Comparison of ENCODE assay signal across 1 cellular context in the genomic region with DNA sequence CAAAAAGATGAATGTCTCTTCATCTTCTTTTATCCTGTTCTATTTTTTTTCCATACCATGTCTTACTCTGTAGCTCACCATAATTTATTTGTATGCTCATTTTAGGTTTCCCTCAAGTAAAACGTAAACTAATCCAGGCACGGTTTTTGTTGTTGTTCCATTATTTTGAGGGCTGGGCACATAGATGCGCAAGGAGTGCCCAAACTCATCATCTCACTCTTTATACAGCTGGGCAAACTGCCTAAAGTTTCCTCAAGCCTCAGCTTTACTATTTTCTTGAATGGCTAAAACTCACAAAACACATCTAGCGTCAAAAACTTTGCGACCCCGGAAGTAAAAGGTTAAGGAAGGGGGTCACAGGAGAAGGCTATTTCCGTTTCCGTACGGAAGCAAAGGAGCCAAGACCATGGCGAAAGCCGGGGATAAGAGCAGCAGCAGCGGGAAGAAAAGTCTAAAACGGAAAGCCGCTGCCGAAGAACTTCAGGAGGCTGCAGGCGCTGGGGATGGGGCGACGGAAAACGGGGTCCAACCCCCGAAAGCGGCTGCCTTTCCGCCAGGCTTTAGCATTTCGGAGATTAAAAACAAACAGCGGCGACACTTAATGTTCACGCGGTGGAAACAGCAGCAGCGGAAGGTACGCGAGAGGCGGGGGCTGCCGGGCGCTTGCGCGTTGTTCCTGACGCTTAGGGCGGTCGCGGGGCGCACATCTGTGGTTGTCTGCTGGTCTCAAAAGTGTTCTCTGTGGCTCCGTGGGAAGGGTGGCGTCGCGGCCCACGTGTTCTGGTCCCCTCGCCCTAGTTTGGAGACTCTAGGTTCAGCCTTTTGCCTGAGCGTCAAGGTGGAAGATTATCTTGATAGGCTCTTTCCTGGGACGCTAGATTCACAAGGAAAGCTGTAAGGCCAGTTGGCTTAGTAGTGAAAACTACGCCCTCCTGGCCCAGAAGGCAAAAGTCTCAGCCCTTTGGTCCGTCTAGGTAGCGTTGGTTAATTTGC.
TF ChIP-seq lines count a peak whose summit lies in the region.

A gene with protein sequence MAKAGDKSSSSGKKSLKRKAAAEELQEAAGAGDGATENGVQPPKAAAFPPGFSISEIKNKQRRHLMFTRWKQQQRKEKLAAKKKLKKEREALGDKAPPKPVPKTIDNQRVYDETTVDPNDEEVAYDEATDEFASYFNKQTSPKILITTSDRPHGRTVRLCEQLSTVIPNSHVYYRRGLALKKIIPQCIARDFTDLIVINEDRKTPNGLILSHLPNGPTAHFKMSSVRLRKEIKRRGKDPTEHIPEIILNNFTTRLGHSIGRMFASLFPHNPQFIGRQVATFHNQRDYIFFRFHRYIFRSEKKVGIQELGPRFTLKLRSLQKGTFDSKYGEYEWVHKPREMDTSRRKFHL (plus strand): TSS at position 391 of the 993 bp plus-strand sequence. CDS start 16 bp downstream, at position 407.

TF ChIP-seq in GM12878, 131 proteins besides CTCF, POLR2A, EP300 and RAD21 (continued from another document and continues in another):
- TF ChIP-seq FOXM1 (IDR thresholded peaks at IDR 0.05; ENCODE audit: low read depth, low read length) (no peak; the same call in 1 of the 2 replicates), MTA2 (IDR thresholded peaks at IDR 0.05; ENCODE audit: low read depth) (peak; percentile 90), ATF7 (IDR thresholded peaks at IDR 0.05; ENCODE audit: low read depth) (peak; percentile 60), KLF5 (IDR thresholded peaks at IDR 0.05; ENCODE audit: partially characterized antibody) (peak; percentile 88), MEF2B (IDR thresholded peaks at IDR 0.05; ENCODE audit: partially characterized antibody, poor library complexity, severe bottlenecking) (peak; percentile 8), RB1 (IDR thresholded peaks at IDR 0.05; ENCODE audit: borderline replicate concordance) (no peak; the same call in 1 of the 2 replicates), IRF4 (IDR thresholded peaks at IDR 0.05; ENCODE audit: low read depth, low read length) (no peak), IKZF2 (IDR thresholded peaks at IDR 0.05) (peak; percentile 47 to 52; a peak in 3 of 4 replicates), EGR1 (IDR thresholded peaks at IDR 0.05; ENCODE audit: borderline replicate concordance in 1 of 2, low read depth in 2 of 2, low read length in 2 of 2) (0 out of 3 replicates have a peak, but pooled peaks of 1 of the 2 experiments have one; percentile 2), SIX5 (IDR thresholded peaks at IDR 0.05; ENCODE audit: low read depth, low read length, severe bottlenecking) (peak; percentile 49), SIN3A (IDR thresholded peaks at IDR 0.05; ENCODE audit: low read depth, low read length) (0 out of 2 replicates have a peak, but pooled peaks have one; percentile 38), IKZF1 (conservative IDR thresholded peaks at IDR 0.05) (peak; percentile 78), PAX8 (IDR thresholded peaks at IDR 0.05) (no peak), CREM (IDR thresholded peaks at IDR 0.05; ENCODE audit: low read depth) (peak; percentile 33; the same call in 1 of the 2 replicates), ASH2L (IDR thresholded peaks at IDR 0.05; ENCODE audit: borderline replicate concordance, low read depth) (peak; percentile 95; the same call in 1 of the 2 replicates), CBX5 (IDR thresholded peaks at IDR 0.05; ENCODE audit: low read depth) (peak; percentile 94), GATAD2B (conservative IDR thresholded peaks at IDR 0.05; ENCODE audit: low read depth) (no peak), ZNF384 (IDR thresholded peaks at IDR 0.05; ENCODE audit: borderline replicate concordance, low read depth, low read length) (no peak), TCF12 (IDR thresholded peaks at IDR 0.05; ENCODE audit: low read depth, low read length) (no peak), SRF (IDR thresholded peaks at IDR 0.05; ENCODE audit: low read depth in 2 of 2, low read length in 2 of 2) (0 out of 4 replicates have a peak, but pooled peaks of 1 of the 2 experiments have one; percentile 30), FOS (IDR thresholded peaks at IDR 0.05; ENCODE audit: borderline replicate concordance, extremely low read depth, insufficient read length) (no peak), SP1 (IDR thresholded peaks at IDR 0.05; ENCODE audit: low read depth, low read length) (no peak), CHD4 (IDR thresholded peaks at IDR 0.05) (no peak), PAX5 (IDR thresholded peaks at IDR 0.05; ENCODE audit: borderline replicate concordance, low read depth, low read length) (0 out of 2 replicates have a peak, but pooled peaks have one; percentile 58), NR2F1 (conservative IDR thresholded peaks at IDR 0.05) (peak; percentile 61), BMI1 (IDR thresholded peaks at IDR 0.05; ENCODE audit: borderline replicate concordance) (no peak), SREBF1 (IDR thresholded peaks at IDR 0.05; ENCODE audit: low read length) (peak; percentile 54; the same call in 1 of the 2 replicates), NFYA (IDR thresholded peaks at IDR 0.05; ENCODE audit: borderline replicate concordance, low read depth, low read length) (no peak), RUNX3 (IDR thresholded peaks at IDR 0.05; ENCODE audit: low read length) (peak; percentile 68), EZH2 (IDR thresholded peaks at IDR 0.05; ENCODE audit: borderline replicate concordance, control insufficient read depth, low read depth, low read length) (no peak)
- TF ChIP-seq, protein P1, sequence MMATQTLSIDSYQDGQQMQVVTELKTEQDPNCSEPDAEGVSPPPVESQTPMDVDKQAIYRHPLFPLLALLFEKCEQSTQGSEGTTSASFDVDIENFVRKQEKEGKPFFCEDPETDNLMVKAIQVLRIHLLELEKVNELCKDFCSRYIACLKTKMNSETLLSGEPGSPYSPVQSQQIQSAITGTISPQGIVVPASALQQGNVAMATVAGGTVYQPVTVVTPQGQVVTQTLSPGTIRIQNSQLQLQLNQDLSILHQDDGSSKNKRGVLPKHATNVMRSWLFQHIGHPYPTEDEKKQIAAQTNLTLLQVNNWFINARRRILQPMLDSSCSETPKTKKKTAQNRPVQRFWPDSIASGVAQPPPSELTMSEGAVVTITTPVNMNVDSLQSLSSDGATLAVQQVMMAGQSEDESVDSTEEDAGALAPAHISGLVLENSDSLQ (IDR thresholded peaks at IDR 0.05) = peak; percentile 63
- TF ChIP-seq, protein P2, sequence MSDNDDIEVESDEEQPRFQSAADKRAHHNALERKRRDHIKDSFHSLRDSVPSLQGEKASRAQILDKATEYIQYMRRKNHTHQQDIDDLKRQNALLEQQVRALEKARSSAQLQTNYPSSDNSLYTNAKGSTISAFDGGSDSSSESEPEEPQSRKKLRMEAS (IDR thresholded peaks at IDR 0.05; ENCODE audit: low read depth, low read length) = peak; percentile 28; the same call in 1 of the 2 replicates
- TF ChIP-seq, protein P3, sequence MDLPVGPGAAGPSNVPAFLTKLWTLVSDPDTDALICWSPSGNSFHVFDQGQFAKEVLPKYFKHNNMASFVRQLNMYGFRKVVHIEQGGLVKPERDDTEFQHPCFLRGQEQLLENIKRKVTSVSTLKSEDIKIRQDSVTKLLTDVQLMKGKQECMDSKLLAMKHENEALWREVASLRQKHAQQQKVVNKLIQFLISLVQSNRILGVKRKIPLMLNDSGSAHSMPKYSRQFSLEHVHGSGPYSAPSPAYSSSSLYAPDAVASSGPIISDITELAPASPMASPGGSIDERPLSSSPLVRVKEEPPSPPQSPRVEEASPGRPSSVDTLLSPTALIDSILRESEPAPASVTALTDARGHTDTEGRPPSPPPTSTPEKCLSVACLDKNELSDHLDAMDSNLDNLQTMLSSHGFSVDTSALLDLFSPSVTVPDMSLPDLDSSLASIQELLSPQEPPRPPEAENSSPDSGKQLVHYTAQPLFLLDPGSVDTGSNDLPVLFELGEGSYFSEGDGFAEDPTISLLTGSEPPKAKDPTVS (IDR thresholded peaks at IDR 0.05; ENCODE audit: low read depth, low read length) = no peak
- TF ChIP-seq, protein P4, sequence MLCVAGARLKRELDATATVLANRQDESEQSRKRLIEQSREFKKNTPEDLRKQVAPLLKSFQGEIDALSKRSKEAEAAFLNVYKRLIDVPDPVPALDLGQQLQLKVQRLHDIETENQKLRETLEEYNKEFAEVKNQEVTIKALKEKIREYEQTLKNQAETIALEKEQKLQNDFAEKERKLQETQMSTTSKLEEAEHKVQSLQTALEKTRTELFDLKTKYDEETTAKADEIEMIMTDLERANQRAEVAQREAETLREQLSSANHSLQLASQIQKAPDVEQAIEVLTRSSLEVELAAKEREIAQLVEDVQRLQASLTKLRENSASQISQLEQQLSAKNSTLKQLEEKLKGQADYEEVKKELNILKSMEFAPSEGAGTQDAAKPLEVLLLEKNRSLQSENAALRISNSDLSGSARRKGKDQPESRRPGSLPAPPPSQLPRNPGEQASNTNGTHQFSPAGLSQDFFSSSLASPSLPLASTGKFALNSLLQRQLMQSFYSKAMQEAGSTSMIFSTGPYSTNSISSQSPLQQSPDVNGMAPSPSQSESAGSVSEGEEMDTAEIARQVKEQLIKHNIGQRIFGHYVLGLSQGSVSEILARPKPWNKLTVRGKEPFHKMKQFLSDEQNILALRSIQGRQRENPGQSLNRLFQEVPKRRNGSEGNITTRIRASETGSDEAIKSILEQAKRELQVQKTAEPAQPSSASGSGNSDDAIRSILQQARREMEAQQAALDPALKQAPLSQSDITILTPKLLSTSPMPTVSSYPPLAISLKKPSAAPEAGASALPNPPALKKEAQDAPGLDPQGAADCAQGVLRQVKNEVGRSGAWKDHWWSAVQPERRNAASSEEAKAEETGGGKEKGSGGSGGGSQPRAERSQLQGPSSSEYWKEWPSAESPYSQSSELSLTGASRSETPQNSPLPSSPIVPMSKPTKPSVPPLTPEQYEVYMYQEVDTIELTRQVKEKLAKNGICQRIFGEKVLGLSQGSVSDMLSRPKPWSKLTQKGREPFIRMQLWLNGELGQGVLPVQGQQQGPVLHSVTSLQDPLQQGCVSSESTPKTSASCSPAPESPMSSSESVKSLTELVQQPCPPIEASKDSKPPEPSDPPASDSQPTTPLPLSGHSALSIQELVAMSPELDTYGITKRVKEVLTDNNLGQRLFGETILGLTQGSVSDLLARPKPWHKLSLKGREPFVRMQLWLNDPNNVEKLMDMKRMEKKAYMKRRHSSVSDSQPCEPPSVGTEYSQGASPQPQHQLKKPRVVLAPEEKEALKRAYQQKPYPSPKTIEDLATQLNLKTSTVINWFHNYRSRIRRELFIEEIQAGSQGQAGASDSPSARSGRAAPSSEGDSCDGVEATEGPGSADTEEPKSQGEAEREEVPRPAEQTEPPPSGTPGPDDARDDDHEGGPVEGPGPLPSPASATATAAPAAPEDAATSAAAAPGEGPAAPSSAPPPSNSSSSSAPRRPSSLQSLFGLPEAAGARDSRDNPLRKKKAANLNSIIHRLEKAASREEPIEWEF (IDR thresholded peaks at IDR 0.05; ENCODE audit: insufficient replicate concordance, low read depth, low read length) = no peak
- TF ChIP-seq, protein P5, sequence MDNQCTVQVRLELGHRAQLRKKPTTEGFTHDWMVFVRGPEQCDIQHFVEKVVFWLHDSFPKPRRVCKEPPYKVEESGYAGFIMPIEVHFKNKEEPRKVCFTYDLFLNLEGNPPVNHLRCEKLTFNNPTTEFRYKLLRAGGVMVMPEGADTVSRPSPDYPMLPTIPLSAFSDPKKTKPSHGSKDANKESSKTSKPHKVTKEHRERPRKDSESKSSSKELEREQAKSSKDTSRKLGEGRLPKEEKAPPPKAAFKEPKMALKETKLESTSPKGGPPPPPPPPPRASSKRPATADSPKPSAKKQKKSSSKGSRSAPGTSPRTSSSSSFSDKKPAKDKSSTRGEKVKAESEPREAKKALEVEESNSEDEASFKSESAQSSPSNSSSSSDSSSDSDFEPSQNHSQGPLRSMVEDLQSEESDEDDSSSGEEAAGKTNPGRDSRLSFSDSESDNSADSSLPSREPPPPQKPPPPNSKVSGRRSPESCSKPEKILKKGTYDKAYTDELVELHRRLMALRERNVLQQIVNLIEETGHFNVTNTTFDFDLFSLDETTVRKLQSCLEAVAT (IDR thresholded peaks at IDR 0.05) = peak; percentile 99
- TF ChIP-seq, protein P6, sequence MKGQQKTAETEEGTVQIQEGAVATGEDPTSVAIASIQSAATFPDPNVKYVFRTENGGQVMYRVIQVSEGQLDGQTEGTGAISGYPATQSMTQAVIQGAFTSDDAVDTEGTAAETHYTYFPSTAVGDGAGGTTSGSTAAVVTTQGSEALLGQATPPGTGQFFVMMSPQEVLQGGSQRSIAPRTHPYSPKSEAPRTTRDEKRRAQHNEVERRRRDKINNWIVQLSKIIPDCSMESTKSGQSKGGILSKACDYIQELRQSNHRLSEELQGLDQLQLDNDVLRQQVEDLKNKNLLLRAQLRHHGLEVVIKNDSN (IDR thresholded peaks at IDR 0.05; ENCODE audit: borderline replicate concordance, extremely low read length, insufficient read depth, low read depth, low read length) = no peak
- TF ChIP-seq, protein P7, sequence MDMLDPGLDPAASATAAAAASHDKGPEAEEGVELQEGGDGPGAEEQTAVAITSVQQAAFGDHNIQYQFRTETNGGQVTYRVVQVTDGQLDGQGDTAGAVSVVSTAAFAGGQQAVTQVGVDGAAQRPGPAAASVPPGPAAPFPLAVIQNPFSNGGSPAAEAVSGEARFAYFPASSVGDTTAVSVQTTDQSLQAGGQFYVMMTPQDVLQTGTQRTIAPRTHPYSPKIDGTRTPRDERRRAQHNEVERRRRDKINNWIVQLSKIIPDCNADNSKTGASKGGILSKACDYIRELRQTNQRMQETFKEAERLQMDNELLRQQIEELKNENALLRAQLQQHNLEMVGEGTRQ (IDR thresholded peaks at IDR 0.05; ENCODE audit: borderline replicate concordance, low read depth, low read length) = no peak
- TF ChIP-seq, protein P8, sequence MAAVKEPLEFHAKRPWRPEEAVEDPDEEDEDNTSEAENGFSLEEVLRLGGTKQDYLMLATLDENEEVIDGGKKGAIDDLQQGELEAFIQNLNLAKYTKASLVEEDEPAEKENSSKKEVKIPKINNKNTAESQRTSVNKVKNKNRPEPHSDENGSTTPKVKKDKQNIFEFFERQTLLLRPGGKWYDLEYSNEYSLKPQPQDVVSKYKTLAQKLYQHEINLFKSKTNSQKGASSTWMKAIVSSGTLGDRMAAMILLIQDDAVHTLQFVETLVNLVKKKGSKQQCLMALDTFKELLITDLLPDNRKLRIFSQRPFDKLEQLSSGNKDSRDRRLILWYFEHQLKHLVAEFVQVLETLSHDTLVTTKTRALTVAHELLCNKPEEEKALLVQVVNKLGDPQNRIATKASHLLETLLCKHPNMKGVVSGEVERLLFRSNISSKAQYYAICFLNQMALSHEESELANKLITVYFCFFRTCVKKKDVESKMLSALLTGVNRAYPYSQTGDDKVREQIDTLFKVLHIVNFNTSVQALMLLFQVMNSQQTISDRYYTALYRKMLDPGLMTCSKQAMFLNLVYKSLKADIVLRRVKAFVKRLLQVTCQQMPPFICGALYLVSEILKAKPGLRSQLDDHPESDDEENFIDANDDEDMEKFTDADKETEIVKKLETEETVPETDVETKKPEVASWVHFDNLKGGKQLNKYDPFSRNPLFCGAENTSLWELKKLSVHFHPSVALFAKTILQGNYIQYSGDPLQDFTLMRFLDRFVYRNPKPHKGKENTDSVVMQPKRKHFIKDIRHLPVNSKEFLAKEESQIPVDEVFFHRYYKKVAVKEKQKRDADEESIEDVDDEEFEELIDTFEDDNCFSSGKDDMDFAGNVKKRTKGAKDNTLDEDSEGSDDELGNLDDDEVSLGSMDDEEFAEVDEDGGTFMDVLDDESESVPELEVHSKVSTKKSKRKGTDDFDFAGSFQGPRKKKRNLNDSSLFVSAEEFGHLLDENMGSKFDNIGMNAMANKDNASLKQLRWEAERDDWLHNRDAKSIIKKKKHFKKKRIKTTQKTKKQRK (IDR thresholded peaks at IDR 0.05; ENCODE audit: low read depth, low read length) = no peak
